ENCODE assay signal across 3 cellular contexts in genomic region chr15:55496716-55497115, GRCh38.
TF ChIP-seq lines count a peak whose summit lies in the region.

No MANE protein-coding gene starts in this region.

TF ChIP-seq in HCT116, 20 proteins besides CTCF, POLR2A, EP300 and RAD21:
- TF ChIP-seq CEBPB (IDR thresholded peaks at IDR 0.05; ENCODE audit: low read depth) = no peak
- no peak for TF ChIP-seq MAX (IDR thresholded peaks at IDR 0.05)
- TF ChIP-seq FOSL1 (IDR thresholded peaks at IDR 0.05; ENCODE audit: low read depth) = no peak
- no peak for TF ChIP-seq YY1 (IDR thresholded peaks at IDR 0.05; ENCODE audit: extremely low read depth, insufficient replicate concordance, low read depth, low read length)
- TF ChIP-seq TCF7L2 (IDR thresholded peaks at IDR 0.05; ENCODE audit: borderline replicate concordance, extremely low read depth, insufficient read depth, insufficient read length) = no peak
- TF ChIP-seq, protein P1, sequence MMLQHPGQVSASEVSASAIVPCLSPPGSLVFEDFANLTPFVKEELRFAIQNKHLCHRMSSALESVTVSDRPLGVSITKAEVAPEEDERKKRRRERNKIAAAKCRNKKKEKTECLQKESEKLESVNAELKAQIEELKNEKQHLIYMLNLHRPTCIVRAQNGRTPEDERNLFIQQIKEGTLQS (IDR thresholded peaks at IDR 0.05) = no peak
- TF ChIP-seq EZH2phosphoT487 (IDR thresholded peaks at IDR 0.05; ENCODE audit: borderline replicate concordance) = no peak
- TF ChIP-seq SP1 (IDR thresholded peaks at IDR 0.05; ENCODE audit: low read depth) = no peak
- TF ChIP-seq POLR2AphosphoS5 (IDR thresholded peaks at IDR 0.05; ENCODE audit: low read depth, low read length) = no peak
- TF ChIP-seq ZFX (IDR thresholded peaks at IDR 0.05) = no peak
- TF ChIP-seq EGR1 (IDR thresholded peaks at IDR 0.05; ENCODE audit: low read depth) = no peak
- no peak for TF ChIP-seq ZNF274 (IDR thresholded peaks at IDR 0.05; ENCODE audit: low read depth, low read length)
- TF ChIP-seq CBX3 (IDR thresholded peaks at IDR 0.05; ENCODE audit: low read depth) = no peak
- TF ChIP-seq, protein P2, sequence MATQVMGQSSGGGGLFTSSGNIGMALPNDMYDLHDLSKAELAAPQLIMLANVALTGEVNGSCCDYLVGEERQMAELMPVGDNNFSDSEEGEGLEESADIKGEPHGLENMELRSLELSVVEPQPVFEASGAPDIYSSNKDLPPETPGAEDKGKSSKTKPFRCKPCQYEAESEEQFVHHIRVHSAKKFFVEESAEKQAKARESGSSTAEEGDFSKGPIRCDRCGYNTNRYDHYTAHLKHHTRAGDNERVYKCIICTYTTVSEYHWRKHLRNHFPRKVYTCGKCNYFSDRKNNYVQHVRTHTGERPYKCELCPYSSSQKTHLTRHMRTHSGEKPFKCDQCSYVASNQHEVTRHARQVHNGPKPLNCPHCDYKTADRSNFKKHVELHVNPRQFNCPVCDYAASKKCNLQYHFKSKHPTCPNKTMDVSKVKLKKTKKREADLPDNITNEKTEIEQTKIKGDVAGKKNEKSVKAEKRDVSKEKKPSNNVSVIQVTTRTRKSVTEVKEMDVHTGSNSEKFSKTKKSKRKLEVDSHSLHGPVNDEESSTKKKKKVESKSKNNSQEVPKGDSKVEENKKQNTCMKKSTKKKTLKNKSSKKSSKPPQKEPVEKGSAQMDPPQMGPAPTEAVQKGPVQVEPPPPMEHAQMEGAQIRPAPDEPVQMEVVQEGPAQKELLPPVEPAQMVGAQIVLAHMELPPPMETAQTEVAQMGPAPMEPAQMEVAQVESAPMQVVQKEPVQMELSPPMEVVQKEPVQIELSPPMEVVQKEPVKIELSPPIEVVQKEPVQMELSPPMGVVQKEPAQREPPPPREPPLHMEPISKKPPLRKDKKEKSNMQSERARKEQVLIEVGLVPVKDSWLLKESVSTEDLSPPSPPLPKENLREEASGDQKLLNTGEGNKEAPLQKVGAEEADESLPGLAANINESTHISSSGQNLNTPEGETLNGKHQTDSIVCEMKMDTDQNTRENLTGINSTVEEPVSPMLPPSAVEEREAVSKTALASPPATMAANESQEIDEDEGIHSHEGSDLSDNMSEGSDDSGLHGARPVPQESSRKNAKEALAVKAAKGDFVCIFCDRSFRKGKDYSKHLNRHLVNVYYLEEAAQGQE (IDR thresholded peaks at IDR 0.05; ENCODE audit: low read depth) = no peak
- TF ChIP-seq EZH2 (IDR thresholded peaks at IDR 0.05) = no peak
- no peak for TF ChIP-seq SRF (IDR thresholded peaks at IDR 0.05; ENCODE audit: low read depth)
- TF ChIP-seq ELF1 (IDR thresholded peaks at IDR 0.05; ENCODE audit: borderline replicate concordance, low read depth) = no peak
- no peak for TF ChIP-seq SIN3A (IDR thresholded peaks at IDR 0.05; ENCODE audit: low read depth)

TF ChIP-seq in endothelial cell of umbilical vein, 7 proteins besides CTCF, POLR2A, EP300 and RAD21:
- peak; percentile 69 for TF ChIP-seq GATA2 (IDR thresholded peaks at IDR 0.05; ENCODE audit: insufficient read depth, insufficient read length, low read depth, low read length)
- no peak for TF ChIP-seq JUN (IDR thresholded peaks at IDR 0.05; ENCODE audit: borderline replicate concordance, insufficient read depth, insufficient read length, low read depth)

TF ChIP-seq in neural cell, 6 proteins besides CTCF, POLR2A, EP300 and RAD21:
- TF ChIP-seq, protein P2 (IDR thresholded peaks at IDR 0.05; ENCODE audit: borderline replicate concordance) = no peak
- no peak for TF ChIP-seq POLR2AphosphoS5 (IDR thresholded peaks at IDR 0.05)
- TF ChIP-seq TAF1 (IDR thresholded peaks at IDR 0.05; ENCODE audit: low read depth) = no peak
- no peak for TF ChIP-seq SMC3 (conservative IDR thresholded peaks at IDR 0.05; ENCODE audit: poor library complexity)
- TF ChIP-seq MXI1 (conservative IDR thresholded peaks at IDR 0.05; ENCODE audit: poor library complexity, severe bottlenecking) = no peak
- TF ChIP-seq EZH2 (IDR thresholded peaks at IDR 0.05; ENCODE audit: borderline replicate concordance, insufficient read depth, low read length, poor library complexity, severe bottlenecking) = no peak
